In the genomic region with DNA sequence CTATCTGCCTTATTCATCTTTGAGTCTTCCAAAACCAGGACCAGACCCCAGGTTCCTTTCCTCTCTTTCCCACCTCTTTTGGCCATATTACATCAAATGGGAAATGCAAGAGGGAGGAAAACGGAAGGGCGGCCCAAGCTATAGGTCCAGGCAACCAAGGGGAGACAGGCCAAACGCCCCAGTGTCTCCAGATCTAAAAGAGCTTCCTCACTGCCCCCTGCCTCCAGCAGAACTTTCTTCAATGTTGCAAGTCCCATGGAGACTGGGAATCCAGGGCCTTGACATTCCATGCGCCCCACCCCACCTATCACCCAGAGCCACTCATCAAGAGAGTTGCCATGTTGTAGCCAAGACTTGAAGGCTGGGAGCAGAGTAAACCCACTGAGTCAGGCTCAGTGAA, we compare ENCODE assay signal across 16 cellular contexts. TPM values are rescaled to one million over a fixed set of nuclear protein-coding genes. Genes with fewer than 3 reads are reported as not detected.
DNase-seq lines count a peak whose midpoint lies in the region; ATAC-seq, FAIRE-seq and TF ChIP-seq lines count a peak whose summit lies in the region.
"Had no signal": no experiment of that assay in that cellular context is flagged by ENCODE, and none has a peak within 500 bp of the region (broad histone marks: within the 10 kb centered on the region; RNA-seq: fewer than 3 reads in every experiment).

No MANE protein-coding gene starts in this region.

- H3K4me2 ChIP-seq in PC-9 (peak overlapping the region; percentile 6; the same call in 1 of the 2 replicates), astrocyte (ENCODE audit: low read length) (no peak overlapping the region)

- H3K4me1 Mint-ChIP-seq in astrocyte (ENCODE audit: low read depth, unreplicated experiment), result peaks cover 25% of the 10 kb centered on the region
- no peaks in the 10 kb centered on the region for H3K4me1 Mint-ChIP-seq in stimulated activated naive CD8-positive, alpha-beta T cell treated with anti-CD3 and anti-CD28 coated beads, Interleukin-15, amount 100 ng/mL, for 72 hours
- H3K4me1 Mint-ChIP-seq: activated naive CD4-positive, alpha-beta T cell treated with anti-CD3 and anti-CD28 coated beads, Interleukin-2, amount 10 ng/mL, durations not matched to agents 7 days and 5 days had no signal

- H3K9me3 Mint-ChIP-seq in astrocyte (ENCODE audit: unreplicated experiment), result no peaks in the 10 kb centered on the region
- no peaks in the 10 kb centered on the region for H3K9me3 Mint-ChIP-seq in stimulated activated naive CD8-positive, alpha-beta T cell treated with anti-CD3 and anti-CD28 coated beads, Interleukin-15, amount 100 ng/mL, for 72 hours
- H3K9me3 Mint-ChIP-seq: activated naive CD4-positive, alpha-beta T cell treated with anti-CD3 and anti-CD28 coated beads, Interleukin-2, amount 10 ng/mL, durations not matched to agents 7 days and 5 days; central memory CD8-positive, alpha-beta T cell; natural killer cell had no signal

- no peaks in the 10 kb centered on the region for H3K9me2 ChIP-seq in PC-9 (ENCODE audit: insufficient read depth)

- CTCF ChIA-PET in PC-9 (lab: Charles Lee), result interaction anchor here (0.6 to 1.0 kb wide), 5 partner anchors 9 to 201 kb away, joined by 3 to 4 read pairs (median 3); no protein-coding TSS in a partner anchor

- no peaks in the 10 kb centered on the region for H4K20me1 ChIP-seq in PC-9 (ENCODE audit: insufficient read depth)
- peaks cover 57% of the 10 kb centered on the region for H4K20me1 ChIP-seq in astrocyte (ENCODE audit: insufficient read depth, low read length)

- H3F3A ChIP-seq in PC-9 (ENCODE audit: insufficient read depth, low read depth), result peaks cover 4% of the 10 kb centered on the region; the same call in 1 of the 2 replicates

- TF ChIP-seq CTCF in PC-9 (conservative IDR thresholded peaks at IDR 0.05) (no peak), astrocyte (IDR thresholded peaks at IDR 0.05; ENCODE audit: insufficient read depth, low read depth, low read length) (no peak)

- H3K36me3 Mint-ChIP-seq in astrocyte (ENCODE audit: low read depth, unreplicated experiment), result peaks cover 9% of the 10 kb centered on the region
- H3K36me3 Mint-ChIP-seq: activated naive CD4-positive, alpha-beta T cell treated with anti-CD3 and anti-CD28 coated beads, Interleukin-2, amount 10 ng/mL, durations not matched to agents 7 days and 5 days; natural killer cell had no signal

- intact Hi-C loops in PC-9 (cut with micrococcal nuclease; ENCODE audit: unreplicated experiment), result no loop called here

- H3K4me1 ChIP-seq in PC-9 (replicated peaks; ENCODE audit: insufficient read depth), result peaks cover 14% of the 10 kb centered on the region
- peaks cover 7% of the 10 kb centered on the region for H3K4me1 ChIP-seq in astrocyte (ENCODE audit: insufficient read depth, low read length)
- peaks cover 20% of the 10 kb centered on the region for H3K4me1 ChIP-seq in muscle layer of colon (ENCODE audit: insufficient read depth, low read length)
- peaks cover 9 to 48% (median 44%) of the 10 kb centered on the region in 5 donors for H3K4me1 ChIP-seq in subcutaneous abdominal adipose tissue (ENCODE audit: control insufficient read depth in 5 of 5, insufficient read depth in 5 of 5, low read length in 5 of 5)

- no TSS peak for BruUV-seq in PC-9 (replicated peaks; lab: Mats Ljungman, UMichigan)

- H3K27me3 ChIP-seq in PC-9 (ENCODE audit: insufficient read depth, low read depth) (no peaks in the 10 kb centered on the region), astrocyte (ENCODE audit: insufficient read depth, low read length) (no peaks in the 10 kb centered on the region), muscle layer of colon (ENCODE audit: control insufficient read depth in 1 of 2, insufficient read depth in 2 of 2, low read length in 2 of 2) (no peaks in the 10 kb centered on the region), subcutaneous abdominal adipose tissue (ENCODE audit: control insufficient read depth in 5 of 5, insufficient read depth in 4 of 5, low read length in 5 of 5) (no peaks in the 10 kb centered on the region)
- H3K27me3 ChIP-seq: BLaER1 treated with 17β-estradiol and CSF1 and Interleukin-3, amounts not matched to agents 10 nM and 100 nM had no signal

- FAIRE-seq in astrocyte (lab: Jason Lieb, UNC), result no peak

- POLR2A ChIA-PET in PC-9 (lab: Charles Lee; ENCODE audit: unreplicated experiment), result no interaction called here

- H3K27ac Mint-ChIP-seq in astrocyte (ENCODE audit: unreplicated experiment), result peak overlapping the region; percentile 14
- no peak overlapping the region for H3K27ac Mint-ChIP-seq in stimulated activated naive CD8-positive, alpha-beta T cell treated with anti-CD3 and anti-CD28 coated beads, Interleukin-15, amount 100 ng/mL, for 72 hours
- H3K27ac Mint-ChIP-seq: natural killer cell had no signal

- H3K4me3 ChIP-seq in PC-9, result no peak overlapping the region
- H3K4me3 ChIP-seq in astrocyte (ENCODE audit: insufficient read depth, low read depth, low read length), result no peak overlapping the region
- no peak overlapping the region for H3K4me3 ChIP-seq in muscle layer of colon (ENCODE audit: low read depth in 1 of 2, low read length in 2 of 2)
- no peak overlapping the region for H3K4me3 ChIP-seq in subcutaneous abdominal adipose tissue (ENCODE audit: low read depth in 1 of 5, low read length in 5 of 5)
- H3K4me3 ChIP-seq: BLaER1 treated with 17β-estradiol and CSF1 and Interleukin-3, amounts not matched to agents 10 nM and 100 nM had no signal

- no peak overlapping the region for H3K27ac ChIP-seq in PC-9
- H3K27ac ChIP-seq in astrocyte (ENCODE audit: low read depth, low read length), result no peak overlapping the region
- peak overlapping the region; percentile 68 for H3K27ac ChIP-seq in muscle layer of colon (ENCODE audit: low read depth, low read length)
- H3K27ac ChIP-seq in subcutaneous abdominal adipose tissue (ENCODE audit: low read depth, low read length), result peak overlapping the region; percentile 87
- H3K27ac ChIP-seq: BLaER1 treated with 17β-estradiol and CSF1 and Interleukin-3, amounts not matched to agents 10 nM and 100 nM; WERI-Rb-1 had no signal

- no peaks in the 10 kb centered on the region for H3K27me3 Mint-ChIP-seq in astrocyte (ENCODE audit: low read depth, unreplicated experiment)
- peaks cover 17% of the 10 kb centered on the region for H3K27me3 Mint-ChIP-seq in stimulated activated naive CD8-positive, alpha-beta T cell treated with anti-CD3 and anti-CD28 coated beads, Interleukin-15, amount 100 ng/mL, for 72 hours

- H2AFZ ChIP-seq in PC-9 (no peak overlapping the region), astrocyte (ENCODE audit: low read depth, low read length) (no peak overlapping the region)

- no peak for ATAC-seq in activated CD4-positive, CD25-positive, alpha-beta regulatory T cell treated with anti-CD3 and anti-CD28 coated beads, Interleukin-2, amount 50 U/mL, for 24 hours
- ATAC-seq in HG03108 (IDR thresholded peaks at IDR 0.05; ENCODE audit: unreplicated experiment), result no peak
- ATAC-seq in stimulated activated naive CD8-positive, alpha-beta T cell treated with anti-CD3 and anti-CD28 coated beads, Interleukin-15, amount 100 ng/mL, for 72 hours, result no peak
- ATAC-seq: natural killer cell had no signal

- H3K36me3 ChIP-seq in PC-9 (ENCODE audit: low read depth) (no peaks in the 10 kb centered on the region), astrocyte (ENCODE audit: insufficient read depth, low read length) (no peaks in the 10 kb centered on the region), muscle layer of colon (ENCODE audit: insufficient read depth, low read length) (no peaks in the 10 kb centered on the region), subcutaneous abdominal adipose tissue (ENCODE audit: control insufficient read depth in 5 of 5, insufficient read depth in 5 of 5, low read length in 5 of 5) (peaks cover 0 to 38% (median 26%) of the 10 kb centered on the region in 5 donors)
- H3K36me3 ChIP-seq: WERI-Rb-1 had no signal

- no peak overlapping the region for H3K4me3 Mint-ChIP-seq in astrocyte (ENCODE audit: unreplicated experiment)
- H3K4me3 Mint-ChIP-seq in stimulated activated naive CD8-positive, alpha-beta T cell treated with anti-CD3 and anti-CD28 coated beads, Interleukin-15, amount 100 ng/mL, for 72 hours, result no peak overlapping the region
- H3K4me3 Mint-ChIP-seq: activated naive CD4-positive, alpha-beta T cell treated with anti-CD3 and anti-CD28 coated beads, Interleukin-2, amount 10 ng/mL, durations not matched to agents 7 days and 5 days; central memory CD8-positive, alpha-beta T cell; natural killer cell had no signal

- no peak overlapping the region for H3K9ac ChIP-seq in astrocyte (ENCODE audit: low read length)
- no peak overlapping the region for H3K9ac ChIP-seq in muscle layer of colon (ENCODE audit: low read length)
- H3K9ac ChIP-seq in subcutaneous abdominal adipose tissue (ENCODE audit: low read length in 5 of 5), result no peak overlapping the region

- H3K79me2 ChIP-seq in PC-9 (ENCODE audit: low read depth) (no peaks in the 10 kb centered on the region), astrocyte (ENCODE audit: insufficient read depth, low read length) (peaks cover 50% of the 10 kb centered on the region)

- no peaks in the 10 kb centered on the region for H3K9me3 ChIP-seq in PC-9 (ENCODE audit: insufficient read depth, low read depth)
- H3K9me3 ChIP-seq in astrocyte (ENCODE audit: insufficient read depth, low read depth, low read length), result no peaks in the 10 kb centered on the region
- no peaks in the 10 kb centered on the region for H3K9me3 ChIP-seq in muscle layer of colon (ENCODE audit: low read length)
- no peaks in the 10 kb centered on the region for H3K9me3 ChIP-seq in subcutaneous abdominal adipose tissue (ENCODE audit: control insufficient read depth in 5 of 5, low read length in 5 of 5)

- DNase-seq in PC-9, result no peak
- DNase-seq in astrocyte (ENCODE audit: low read depth), result no peak
- DNase-seq in COLO668 (lab: John Stamatoyannopoulos, UW; ENCODE audit: unreplicated experiment), result no peak
- DNase-seq in stimulated activated naive CD8-positive, alpha-beta T cell treated with anti-CD3 and anti-CD28 coated beads, Interleukin-15, amount 100 ng/mL, for 72 hours, result no peak
- DNase-seq: activated naive CD4-positive, alpha-beta T cell treated with anti-CD3 and anti-CD28 coated beads, Interleukin-2, amount 10 ng/mL, durations not matched to agents 7 days and 5 days; Kasumi-1; natural killer cell; NCI-H1092; NCI-H187 had no signal

RNA-seq across cellular contexts. Expression of a gene that starts 15.4 kb away (rescaled TPM):
- 5.5 and 6.0 TPM in 2 replicates for total RNA-seq in PC-9 (2021)
- 219 and 264 TPM in 2 replicates for total RNA-seq in astrocyte

Comparison
In these comparisons a context has a peak if more than half of its experiments do, and no peak if none do; other contexts are left out.
1. H3K27ac ChIP-seq: peak in muscle layer of colon (single experiment) and subcutaneous abdominal adipose tissue (single experiment); none in PC-9 (single experiment) and astrocyte (single experiment).
2. RNA of a gene that starts 15.4 kb away (total RNA-seq): 219 to 264 TPM in astrocyte; 5.5 to 6.0 TPM in PC-9; every median in the first group is over 10 times any median in the second.